30 cellular contexts compared by ENCODE assay signal in the genomic region with DNA sequence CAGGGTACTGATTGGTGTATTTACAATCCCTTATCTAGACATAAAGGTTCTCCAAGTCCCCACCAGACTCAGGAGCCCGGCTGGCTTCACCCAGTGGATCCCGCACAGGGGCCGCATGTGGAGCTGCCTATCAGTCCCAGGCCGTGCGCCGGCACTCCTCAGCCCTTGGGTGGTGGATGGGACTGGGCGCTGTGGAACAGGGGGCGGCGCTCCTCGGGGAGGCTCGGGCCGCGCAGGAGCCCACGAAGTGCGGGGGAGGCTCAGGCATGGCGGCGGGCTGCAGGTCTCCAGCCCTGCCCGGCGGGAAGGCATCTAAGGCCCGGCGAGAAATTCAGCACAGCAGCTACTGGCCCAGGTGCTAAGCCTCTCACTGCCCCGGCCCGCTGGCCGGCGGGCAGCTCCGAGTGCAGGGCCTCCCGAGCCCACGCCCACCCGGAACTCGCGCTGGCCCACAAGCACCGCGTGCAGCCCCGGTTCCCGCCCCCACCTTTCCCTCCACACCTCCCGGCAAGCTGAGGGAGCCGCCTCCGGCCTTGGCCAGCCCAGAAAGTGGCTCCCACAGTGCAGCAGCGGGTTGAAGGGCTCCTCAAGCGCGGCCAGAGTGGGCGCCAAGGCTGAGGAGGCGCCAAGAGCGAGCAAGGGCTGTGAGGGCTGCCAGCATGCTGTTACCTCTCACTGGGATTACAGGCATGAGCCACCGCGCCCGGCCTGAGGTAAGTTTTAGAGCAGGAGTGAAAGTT. TPM values are rescaled to one million over a fixed set of nuclear protein-coding genes. Genes with fewer than 3 reads are reported as not detected.
"Had no signal": no experiment of that assay in that cellular context is flagged by ENCODE, and none has a peak within 500 bp of the region (broad histone marks: within the 10 kb centered on the region; RNA-seq: fewer than 3 reads in every experiment).

No MANE protein-coding gene starts in this region.

- H3K9me3 ChIP-seq: colonic mucosa, esophagus squamous epithelium, gastrocnemius medialis, left ventricle myocardium inferior, lower lobe of right lung, mucosa of descending colon had no signal

- H3K27me3 ChIP-seq: colonic mucosa, esophagus squamous epithelium, gastrocnemius medialis had no signal

- DNase-seq: cerebellar nuclear complex; colonic mucosa; cortex of kidney; effector CD8-positive, alpha-beta T cell; effector memory CD8-positive, alpha-beta T cell; endodermal cell; esophagus squamous epithelium; foreskin fibroblast; foreskin melanocyte; gastrocnemius medialis; glutamatergic neuron; head of caudate nucleus; hippocampal formation; kidney glomerular epithelial cell; left colon; left ventricle myocardium inferior; lower lobe of right lung; mesenchymal stem cell; mucosa of descending colon had no signal

- H3K27ac ChIP-seq: colonic mucosa, epithelial cell of prostate, esophagus squamous epithelium, gastrocnemius medialis, left ventricle myocardium inferior, lower lobe of right lung had no signal

- ATAC-seq: effector memory CD8-positive, alpha-beta T cell; esophagus mucosa; gastrocnemius medialis; left colon; left lobe of liver; lower lobe of right lung; mucosa of descending colon had no signal

- FAIRE-seq: endometrium, islet of Langerhans, keratinocyte had no signal

- H3K36me3 ChIP-seq: colonic mucosa, esophagus squamous epithelium, gastrocnemius medialis, left ventricle myocardium inferior, lower lobe of right lung had no signal

- H3K4me3 ChIP-seq: colonic mucosa, esophagus squamous epithelium, gastrocnemius medialis, left ventricle myocardium inferior, lower lobe of right lung, mucosa of descending colon had no signal

- H3K4me1 ChIP-seq: colonic mucosa, left ventricle myocardium inferior had no signal

RNA-seq across cellular contexts. Expression of a gene that starts 60.0 kb away (rescaled TPM):
- total RNA-seq: chondrocyte, dermis microvascular lymphatic vessel endothelial cell, gastrocnemius medialis, glomerular endothelial cell, left lobe of liver, left ventricle myocardium inferior, lung microvascular endothelial cell, mesothelial cell of epicardium had no signal
